ENCODE assay signal across 9 cellular contexts in the genomic region with DNA sequence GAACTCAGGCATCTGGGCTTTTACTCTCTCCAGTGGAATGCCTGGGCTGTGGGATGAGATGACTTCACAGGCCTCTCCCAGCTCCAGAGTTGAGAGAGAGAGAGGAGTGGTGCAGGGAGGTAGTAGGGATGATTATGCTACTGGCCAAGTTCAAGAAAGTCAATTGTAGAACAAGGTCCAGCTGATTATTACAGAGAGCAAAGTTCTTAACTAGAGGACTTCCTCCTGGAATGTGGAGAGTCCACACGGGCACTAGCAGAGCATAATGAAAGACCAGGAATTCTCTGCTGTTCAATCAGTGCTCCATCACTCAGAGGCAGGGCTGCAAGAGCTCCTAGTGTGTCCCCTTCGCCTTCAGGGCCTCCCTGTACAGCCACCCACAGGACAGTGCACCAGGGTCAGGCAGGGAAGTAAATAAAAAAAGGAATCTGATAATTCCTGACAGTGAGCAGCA. TPM values are rescaled to one million over a fixed set of nuclear protein-coding genes. Genes with fewer than 3 reads are reported as not detected.
DNase-seq lines count a peak whose midpoint lies in the region; TF ChIP-seq lines count a peak whose summit lies in the region.
"Had no signal": no experiment of that assay in that cellular context is flagged by ENCODE, and none has a peak within 500 bp of the region (broad histone marks: within the 10 kb centered on the region; RNA-seq: fewer than 3 reads in every experiment).

No MANE protein-coding gene starts in this region.

- dilution Hi-C loops in mammary epithelial cell (cut with HindIII; ENCODE audit: low sequenced_read_pairs) = no loop called here

- H3K4me1 ChIP-seq in mammary epithelial cell (ENCODE audit: insufficient read depth, low read length) (peaks cover 45% of the 10 kb centered on the region), mesendoderm (ENCODE audit: control insufficient read depth, low read depth, low read length) (peaks cover 2% of the 10 kb centered on the region), urinary bladder (ENCODE audit: insufficient read depth) (no peaks in the 10 kb centered on the region)

- H3K9me3 ChIP-seq in mammary epithelial cell (replicated peaks; ENCODE audit: insufficient read depth, low read length) = no peaks in the 10 kb centered on the region

- no peak overlapping the region for H2AK5ac ChIP-seq in mesendoderm (ENCODE audit: low read length)

- H3K4ac ChIP-seq in mesendoderm (ENCODE audit: low read depth, low read length) = no peak overlapping the region

- peak overlapping the region; percentile 98 for H3K27ac ChIP-seq in mammary epithelial cell (ENCODE audit: insufficient read depth, low read depth, low read length)
- no peak overlapping the region for H3K27ac ChIP-seq in mesendoderm (ENCODE audit: low read depth, low read length)
- peak overlapping the region; percentile 54 for H3K27ac ChIP-seq in urinary bladder (ENCODE audit: low read depth)

- no peak overlapping the region for H2BK5ac ChIP-seq in mesendoderm (ENCODE audit: low read length)

- 8% methylated on average over 2 of the region's 2 CpGs for WGBS in mammary epithelial cell (ENCODE audit: low coverage, missing lambda C conversion rate)
- no CpG with 5 or more reads among the region's 2 CpGs for WGBS in mesendoderm (ENCODE audit: extremely low coverage, insufficient coverage, low lambda C conversion rate)
- WGBS in urinary bladder = 29% methylated on average over 2 of the region's 2 CpGs

- CTCF ChIA-PET in mammary epithelial cell (lab: Charles Lee; ENCODE audit: low non-redundant PET) = interaction anchor here (0.6 to 1.0 kb wide), 3 partner anchors 10 to 1539 kb away, joined by 3 to 17 read pairs (median 6); no protein-coding TSS in a partner anchor

- peak overlapping the region; percentile 97 for H3K9ac ChIP-seq in mammary epithelial cell (ENCODE audit: insufficient read depth, low read length)
- no peak overlapping the region for H3K9ac ChIP-seq in mesendoderm (ENCODE audit: low read length)

- H3K27me3 ChIP-seq in mammary epithelial cell (ENCODE audit: insufficient read depth, low read length) (no peaks in the 10 kb centered on the region), mesendoderm (ENCODE audit: insufficient read depth, low read length, poor library complexity) (no peaks in the 10 kb centered on the region)

- peaks cover 4% of the 10 kb centered on the region for H3K36me3 ChIP-seq in mammary epithelial cell (ENCODE audit: insufficient read depth, low read length)
- no peaks in the 10 kb centered on the region for H3K36me3 ChIP-seq in mesendoderm (ENCODE audit: control insufficient read depth, insufficient read depth, low read length)
- H3K36me3 ChIP-seq in urinary bladder (ENCODE audit: insufficient read depth) = no peaks in the 10 kb centered on the region

- H3K4me1 Mint-ChIP-seq in activated T-cell treated with anti-CD3 and anti-CD28 coated beads, Interleukin-2, amount 50 U/mL, for 24 hours (ENCODE audit: low read depth) = peaks cover 41% of the 10 kb centered on the region

- peak overlapping the region; percentile 14 for H2AFZ ChIP-seq in mammary epithelial cell (ENCODE audit: low read depth, low read length)

- peaks cover 8% of the 10 kb centered on the region for H3K27me3 Mint-ChIP-seq in activated T-cell treated with anti-CD3 and anti-CD28 coated beads, Interleukin-2, amount 50 U/mL, for 24 hours

- peak overlapping the region; percentile 90 for H3K27ac Mint-ChIP-seq in activated T-cell treated with anti-CD3 and anti-CD28 coated beads, Interleukin-2, amount 50 U/mL, for 24 hours

- H2BK15ac ChIP-seq in mesendoderm (replicated peaks; ENCODE audit: low read depth) = no peak overlapping the region

- intact Hi-C loops in mammary epithelial cell (cut with micrococcal nuclease) = loop anchor here (1.0 to 10.0 kb wide), 5 partner anchors 10 to 98 kb away; no protein-coding TSS in a partner anchor

- no peak overlapping the region for H2BK120ac ChIP-seq in mesendoderm (ENCODE audit: low read depth, low read length)

- DNase-seq in activated T-cell treated with anti-CD3 and anti-CD28 coated beads, Interleukin-2, amount 50 U/mL, for 24 hours = no peak
- DNase-seq in activated T-cell treated with anti-CD3 and anti-CD28 coated beads, Interleukin-2, amount 50 U/mL, for 48 hours = no peak
- DNase-seq in mammary epithelial cell (no peak), mesendoderm (peak; percentile 24), NCI-H146 (lab: John Stamatoyannopoulos, UW) (no peak), SHP77 (lab: John Stamatoyannopoulos, UW) (no peak), COLO668 (lab: John Stamatoyannopoulos, UW; ENCODE audit: unreplicated experiment) (no peak)

- TF ChIP-seq CTCF in mammary epithelial cell (conservative IDR thresholded peaks at IDR 0.05 in 1 of 2, IDR thresholded peaks at IDR 0.05 in 1 of 2; ENCODE audit: extremely low read depth in 1 of 2, insufficient read depth in 1 of 2, low read depth in 1 of 2, low read length in 2 of 2) = no peak

- H3K23ac ChIP-seq in mesendoderm (ENCODE audit: low read length) = no peak overlapping the region

- H4K8ac ChIP-seq in mesendoderm (ENCODE audit: low read depth, low read length) = no peak overlapping the region

- H3K79me2 ChIP-seq in mammary epithelial cell (ENCODE audit: insufficient read depth, low read length) (peaks cover 43% of the 10 kb centered on the region), mesendoderm (ENCODE audit: control insufficient read depth, insufficient read depth, low read length) (no peaks in the 10 kb centered on the region)

- no peaks in the 10 kb centered on the region for H3K9me3 Mint-ChIP-seq in activated T-cell treated with anti-CD3 and anti-CD28 coated beads, Interleukin-2, amount 50 U/mL, for 24 hours
- H3K9me3 Mint-ChIP-seq: WTC11 had no signal

- H3K79me1 ChIP-seq in mesendoderm (ENCODE audit: low read length) = no peaks in the 10 kb centered on the region

- in situ Hi-C loops in mammary epithelial cell (cut with MboI; ENCODE audit: low sequenced_read_pairs in 2 of 2) = loop anchor here in 1 of 2 donors (5.0 kb wide), 1 partner anchor 94 kb away; a partner anchor contains a TSS

- H3K4me2 ChIP-seq in mammary epithelial cell (ENCODE audit: insufficient read depth, low read depth, low read length) (peak overlapping the region; percentile 72), mesendoderm (ENCODE audit: low read length) (no peak overlapping the region)

- no peak overlapping the region for H4K5ac ChIP-seq in mesendoderm (ENCODE audit: low read length)

- no TSS peak for BruUV-seq in mammary epithelial cell (replicated peaks; lab: Mats Ljungman, UMichigan)

- H3K36me3 Mint-ChIP-seq in activated T-cell treated with anti-CD3 and anti-CD28 coated beads, Interleukin-2, amount 50 U/mL, for 24 hours (ENCODE audit: low read depth) = no peaks in the 10 kb centered on the region
- H3K36me3 Mint-ChIP-seq: WTC11 had no signal

- no peak overlapping the region for H3K4me3 Mint-ChIP-seq in activated T-cell treated with anti-CD3 and anti-CD28 coated beads, Interleukin-2, amount 50 U/mL, for 24 hours
- H3K4me3 Mint-ChIP-seq: WTC11 had no signal

- no peak overlapping the region for H3K4me3 ChIP-seq in mammary epithelial cell (replicated peaks in 1 of 3; ENCODE audit: insufficient read depth in 1 of 3, low read depth in 2 of 3, low read length in 3 of 3)
- no peak overlapping the region for H3K4me3 ChIP-seq in mesendoderm (ENCODE audit: low read length)
- no peak overlapping the region for H3K4me3 ChIP-seq in urinary bladder (ENCODE audit: low read depth, low read length)

- no peak overlapping the region for H3K56ac ChIP-seq in mesendoderm (ENCODE audit: low read length)

- no peaks in the 10 kb centered on the region for H4K20me1 ChIP-seq in mammary epithelial cell (ENCODE audit: insufficient read depth, low read length)

- H3K18ac ChIP-seq in mesendoderm (ENCODE audit: low read length) = no peak overlapping the region

RNA-seq across cellular contexts. Expression of a gene that starts 0.7 kb away (rescaled TPM):
- 100 to 1,000 TPM in 1 of 2 donors, 10 to 100 TPM in 1; 33.7 to 204 TPM for total RNA-seq in mammary epithelial cell
- 309 TPM for polyA plus RNA-seq in mammary epithelial cell
- polyA minus RNA-seq in mammary epithelial cell = 450 TPM
- polyA plus RNA-seq in mesendoderm (2013, experiment 1 of 2) = 0.45 TPM
- 0.13 TPM for polyA plus RNA-seq in mesendoderm (2013, experiment 2 of 2)
- 71.6 TPM for total RNA-seq in urinary bladder
- 139 TPM for polyA plus RNA-seq in urinary bladder
